ENCODE assay signal across 8 cellular contexts in genomic region chr1:107277022-107277421, GRCh38.
DNase-seq lines count a peak whose midpoint lies in the region; ATAC-seq and TF ChIP-seq lines count a peak whose summit lies in the region.

No MANE protein-coding gene starts in this region.

- DNase-seq in EL (peak; percentile 30), KBM-7 (peak; percentile 35), SK-N-DZ (ENCODE audit: low spot score) (peak; percentile 64), foreskin keratinocyte (no peak), retinal pigment epithelial cell (ENCODE audit: low read depth) (no peak)
- no peak for DNase-seq in stimulated activated CD4-positive, alpha-beta T cell treated with anti-CD3 and anti-CD28 coated beads, Interleukin-4, amount 100 ng/mL, for 24 hours

- no peak overlapping the region for H3K4me3 ChIP-seq in retinal pigment epithelial cell (ENCODE audit: low read length)

- H3K4me1 ChIP-seq in foreskin keratinocyte: no peaks in the 10 kb centered on the region

- TF ChIP-seq CTCF in foreskin keratinocyte (conservative IDR thresholded peaks at IDR 0.05) (peak; percentile 63), retinal pigment epithelial cell (conservative IDR thresholded peaks at IDR 0.05; ENCODE audit: low read depth, low read length) (peak; percentile 61)

- H3K27me3 ChIP-seq in foreskin keratinocyte: no peaks in the 10 kb centered on the region

- peak; percentile 16 for ATAC-seq in foreskin keratinocyte
- no peak for ATAC-seq in HG03520 (IDR thresholded peaks at IDR 0.05; ENCODE audit: unreplicated experiment)
- ATAC-seq in GM18511 (IDR thresholded peaks at IDR 0.05; ENCODE audit: unreplicated experiment): no peak

- H3K27ac ChIP-seq in foreskin keratinocyte: no peak overlapping the region

- in situ Hi-C loops in KBM-7 (cut with MboI; ENCODE audit: low pct_unique_long_range_greater_than_20kb, low sequenced_read_pairs): no loop called here

Comparison
In these comparisons a context has a peak if more than half of its experiments do, and no peak if none do; other contexts are left out.
1. DNase-seq: peak in EL (single experiment), KBM-7 (single experiment) and SK-N-DZ (single experiment); none in foreskin keratinocyte (0 of 2), retinal pigment epithelial cell (single experiment) and stimulated activated CD4-positive, alpha-beta T cell treated with anti-CD3 and anti-CD28 coated beads, Interleukin-4, amount 100 ng/mL, for 24 hours (single experiment).